Comparison of ENCODE assay signal across 18 cellular contexts in genomic region chrX:132040066-132040465, GRCh38. TPM values are rescaled to one million over a fixed set of nuclear protein-coding genes. Genes with fewer than 3 reads are reported as not detected.
DNase-seq lines count a peak whose midpoint lies in the region; ATAC-seq, FAIRE-seq and TF ChIP-seq lines count a peak whose summit lies in the region.
"Had no signal": no experiment of that assay in that cellular context is flagged by ENCODE, and none has a peak within 500 bp of the region (broad histone marks: within the 10 kb centered on the region; RNA-seq: fewer than 3 reads in every experiment).

No MANE protein-coding gene starts in this region.

- H3K9ac ChIP-seq in astrocyte (ENCODE audit: low read length) = no peak overlapping the region
- no peak overlapping the region for H3K9ac ChIP-seq in smooth muscle cell (ENCODE audit: low read depth)
- H3K9ac ChIP-seq: BLaER1 treated with 17β-estradiol and CSF1 and Interleukin-3, amounts not matched to agents 10 nM and 100 nM had no signal

- WGBS in smooth muscle cell (ENCODE audit: low lambda C conversion rate) = 62% methylated on average over 2 of the region's 2 CpGs

- peaks cover 60% of the 10 kb centered on the region for H3K4me1 Mint-ChIP-seq in GM23338
- H3K4me1 Mint-ChIP-seq in astrocyte (ENCODE audit: low read depth, unreplicated experiment) = peaks cover 37% of the 10 kb centered on the region

- H3K9me3 ChIP-seq in astrocyte (ENCODE audit: insufficient read depth, low read depth, low read length) (no peaks in the 10 kb centered on the region), smooth muscle cell (replicated peaks; ENCODE audit: low read depth) (no peaks in the 10 kb centered on the region)
- H3K9me3 ChIP-seq: BLaER1 treated with 17β-estradiol and CSF1 and Interleukin-3, amounts not matched to agents 10 nM and 100 nM had no signal

- TF ChIP-seq CTCF in GM23338 (conservative IDR thresholded peaks at IDR 0.05; ENCODE audit: low read depth in 2 of 2) = no peak
- TF ChIP-seq CTCF in astrocyte (IDR thresholded peaks at IDR 0.05; ENCODE audit: insufficient read depth, low read depth, low read length) = no peak
- no peak for TF ChIP-seq CTCF in smooth muscle cell (IDR thresholded peaks at IDR 0.05; ENCODE audit: borderline replicate concordance, insufficient read depth, poor library complexity, severe bottlenecking)

- no peaks in the 10 kb centered on the region for H3K9me3 Mint-ChIP-seq in GM23338
- H3K9me3 Mint-ChIP-seq in astrocyte (ENCODE audit: unreplicated experiment) = no peaks in the 10 kb centered on the region
- H3K9me3 Mint-ChIP-seq: CD8-positive, alpha-beta T cell had no signal

- H3K36me3 ChIP-seq in GM23338 (ENCODE audit: insufficient read depth) = no peaks in the 10 kb centered on the region
- no peaks in the 10 kb centered on the region for H3K36me3 ChIP-seq in astrocyte (ENCODE audit: insufficient read depth, low read length)
- no peaks in the 10 kb centered on the region for H3K36me3 ChIP-seq in smooth muscle cell (ENCODE audit: low read depth)
- H3K36me3 ChIP-seq: BLaER1 treated with 17β-estradiol and CSF1 and Interleukin-3, amounts not matched to agents 10 nM and 100 nM had no signal

- H3K4me2 ChIP-seq in GM23338 (peak overlapping the region; percentile 15), astrocyte (ENCODE audit: low read length) (no peak overlapping the region), smooth muscle cell (no peak overlapping the region)

- ATAC-seq in GM23338 (no peak), HG03175 (IDR thresholded peaks at IDR 0.05; ENCODE audit: unreplicated experiment) (no peak), HG03095 (IDR thresholded peaks at IDR 0.05; ENCODE audit: unreplicated experiment) (no peak), GM21423 (IDR thresholded peaks at IDR 0.05; ENCODE audit: unreplicated experiment) (no peak)
- ATAC-seq: CD8-positive, alpha-beta T cell had no signal

- H3K9me2 ChIP-seq in GM23338 (ENCODE audit: insufficient read depth) = no peaks in the 10 kb centered on the region

- peaks cover 17% of the 10 kb centered on the region for H4K20me1 ChIP-seq in GM23338 (replicated peaks; ENCODE audit: insufficient read depth)
- no peaks in the 10 kb centered on the region for H4K20me1 ChIP-seq in astrocyte (ENCODE audit: insufficient read depth, low read length)
- no peaks in the 10 kb centered on the region for H4K20me1 ChIP-seq in smooth muscle cell (ENCODE audit: low read depth)

- H3K27me3 ChIP-seq in GM23338 (ENCODE audit: insufficient read depth) = no peaks in the 10 kb centered on the region
- H3K27me3 ChIP-seq in astrocyte (ENCODE audit: insufficient read depth, low read length) = no peaks in the 10 kb centered on the region
- H3K27me3 ChIP-seq in smooth muscle cell (ENCODE audit: low read depth) = no peaks in the 10 kb centered on the region

- H3K36me3 Mint-ChIP-seq in GM23338 (ENCODE audit: low read depth) (no peaks in the 10 kb centered on the region), astrocyte (ENCODE audit: low read depth, unreplicated experiment) (no peaks in the 10 kb centered on the region)

- H2AFZ ChIP-seq in GM23338 (no peak overlapping the region), astrocyte (ENCODE audit: low read depth, low read length) (no peak overlapping the region), smooth muscle cell (ENCODE audit: low read depth) (no peak overlapping the region)

- no peak for FAIRE-seq in astrocyte (lab: Jason Lieb, UNC)
- FAIRE-seq: G401.6, GM12891 had no signal

- 0 out of 2 replicates have a peak overlapping the region, but pooled peaks have one; percentile 39 for H3K27ac ChIP-seq in GM23338 (ENCODE audit: low read depth)
- no peak overlapping the region for H3K27ac ChIP-seq in astrocyte (ENCODE audit: low read depth, low read length)
- peak overlapping the region; percentile 77 for H3K27ac ChIP-seq in smooth muscle cell (ENCODE audit: low read depth)
- H3K27ac ChIP-seq: BLaER1 treated with 17β-estradiol and CSF1 and Interleukin-3, amounts not matched to agents 10 nM and 100 nM; HL-60 had no signal

- DNase-seq in ELF-1 (ENCODE audit: low read depth, low spot score) = peak; percentile 20
- no peak for DNase-seq in GM23338 (ENCODE audit: low spot score)
- no peak for DNase-seq in astrocyte (ENCODE audit: low read depth)
- DNase-seq in smooth muscle cell (lab: John Stamatoyannopoulos, UW; ENCODE audit: unreplicated experiment) = no peak
- DNase-seq: Calu3; CD8-positive, alpha-beta T cell; DND-41; EL; GOT3; H7 had no signal

- peaks cover 93% of the 10 kb centered on the region for H3K79me2 ChIP-seq in GM23338 (replicated peaks; ENCODE audit: insufficient read depth)
- no peaks in the 10 kb centered on the region for H3K79me2 ChIP-seq in astrocyte (ENCODE audit: insufficient read depth, low read length)
- peaks cover 33% of the 10 kb centered on the region for H3K79me2 ChIP-seq in smooth muscle cell (ENCODE audit: low read depth)

- H3F3A ChIP-seq in GM23338 (replicated peaks; ENCODE audit: low read depth) (no peaks in the 10 kb centered on the region), smooth muscle cell (ENCODE audit: low read depth) (no peaks in the 10 kb centered on the region)

- no peak overlapping the region for H3K4me3 ChIP-seq in GM23338
- H3K4me3 ChIP-seq in astrocyte (ENCODE audit: insufficient read depth, low read depth, low read length) = no peak overlapping the region
- no peak overlapping the region for H3K4me3 ChIP-seq in smooth muscle cell
- H3K4me3 ChIP-seq: BLaER1 treated with 17β-estradiol and CSF1 and Interleukin-3, amounts not matched to agents 10 nM and 100 nM had no signal

- peaks cover 3% of the 10 kb centered on the region for H3K27me3 Mint-ChIP-seq in GM23338 (ENCODE audit: insufficient read depth, low read depth, poor library complexity)
- H3K27me3 Mint-ChIP-seq in astrocyte (ENCODE audit: low read depth, unreplicated experiment) = no peaks in the 10 kb centered on the region
- H3K27me3 Mint-ChIP-seq: B cell had no signal

- H3K4me1 ChIP-seq in GM23338 (ENCODE audit: insufficient read depth) = peaks cover 75% of the 10 kb centered on the region
- H3K4me1 ChIP-seq in astrocyte (ENCODE audit: insufficient read depth, low read length) = no peaks in the 10 kb centered on the region
- H3K4me1 ChIP-seq in smooth muscle cell (ENCODE audit: low read depth) = peaks cover under 1% of the 10 kb centered on the region

- no peak overlapping the region for H3K4me3 Mint-ChIP-seq in GM23338
- H3K4me3 Mint-ChIP-seq in astrocyte (ENCODE audit: unreplicated experiment) = no peak overlapping the region
- H3K4me3 Mint-ChIP-seq: B cell; CD8-positive, alpha-beta T cell had no signal

- H3K27ac Mint-ChIP-seq in GM23338 = no peak overlapping the region
- H3K27ac Mint-ChIP-seq in astrocyte (ENCODE audit: unreplicated experiment) = peak overlapping the region; percentile 97
- H3K27ac Mint-ChIP-seq: B cell; CD8-positive, alpha-beta T cell had no signal

TF ChIP-seq in GM23338, 12 proteins besides CTCF, POLR2A, EP300 and RAD21:
- TF ChIP-seq NANOG (IDR thresholded peaks at IDR 0.05; ENCODE audit: borderline replicate concordance) = no peak
- TF ChIP-seq ZNF114 (CRISPR knock-in tag; IDR thresholded peaks at IDR 0.05) = no peak
- TF ChIP-seq EZH2 (IDR thresholded peaks at IDR 0.05; ENCODE audit: low read depth, unreplicated experiment) = no peak
- TF ChIP-seq CREB1 (CRISPR knock-in tag; IDR thresholded peaks at IDR 0.05; ENCODE audit: low read depth) = no peak
- no peak for TF ChIP-seq ZNF331 (CRISPR knock-in tag; IDR thresholded peaks at IDR 0.05; ENCODE audit: low read depth)
- no peak for TF ChIP-seq POLR2AphosphoS5 (IDR thresholded peaks at IDR 0.05; ENCODE audit: low read depth)
- no peak for TF ChIP-seq STAT1 (IDR thresholded peaks at IDR 0.05; ENCODE audit: unreplicated experiment)
- no peak for TF ChIP-seq REST (IDR thresholded peaks at IDR 0.05; ENCODE audit: unreplicated experiment)
- TF ChIP-seq JUNB (IDR thresholded peaks at IDR 0.05; ENCODE audit: unreplicated experiment) = no peak

RNA-seq across cellular contexts. Expression of gene STK26, which starts 17.0 kb away (rescaled TPM):
- 110 and 123 TPM in 2 replicates for total RNA-seq in GM23338 (2014; rRNA removed; shearing (Covaris generic))
- polyA plus RNA-seq in GM23338 (2016; fragmentation: Nextera tagmentation; extraction: Ambion mirVana) = 57.9 and 65.2 TPM in 2 replicates
- 64.7 and 69.4 TPM in 2 replicates for total RNA-seq in astrocyte
- 50.9 and 56.3 TPM in 2 replicates for total RNA-seq in smooth muscle cell
- 13.2 and 13.8 TPM in 2 replicates for polyA plus RNA-seq in smooth muscle cell
